In the genomic region with DNA sequence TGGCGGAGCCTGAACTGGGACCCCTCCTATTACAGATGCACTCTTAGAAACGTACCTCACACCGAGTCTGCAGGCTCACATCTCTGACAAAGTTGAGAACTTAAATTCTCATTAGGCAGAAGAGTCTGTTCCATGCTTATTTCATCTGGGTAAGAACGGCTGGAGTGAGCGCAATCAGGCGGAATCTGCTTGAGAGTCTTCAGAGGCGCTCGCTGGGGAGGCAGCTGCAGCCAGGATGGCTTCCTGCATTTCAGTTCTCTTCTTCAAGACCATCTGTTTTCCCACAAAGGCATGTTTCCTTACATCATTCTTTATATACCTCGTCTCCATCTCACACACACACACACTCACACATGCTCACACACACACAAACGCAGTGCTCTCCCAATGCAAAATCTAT, we compare ENCODE assay signal across 26 cellular contexts.
"Had no signal": no experiment of that assay in that cellular context is flagged by ENCODE, and none has a peak within 500 bp of the region (broad histone marks: within the 10 kb centered on the region; RNA-seq: fewer than 3 reads in every experiment).

No MANE protein-coding gene starts in this region.

- H3K27ac ChIP-seq: colonic mucosa, epithelial cell of prostate, esophagus squamous epithelium, gastrocnemius medialis, heart right ventricle, lower lobe of right lung had no signal

- H3K27me3 ChIP-seq: colonic mucosa, gastrocnemius medialis had no signal

- DNase-seq: colonic mucosa; cortex of kidney; effector CD8-positive, alpha-beta T cell; effector memory CD8-positive, alpha-beta T cell; endodermal cell; erythroblast; esophagus squamous epithelium; foreskin fibroblast; foreskin melanocyte; gastrocnemius medialis; glutamatergic neuron; head of caudate nucleus; heart right ventricle; hippocampal formation; islet precursor cell; kidney; kidney glomerular epithelial cell; left colon; left ventricle myocardium superior; lower lobe of right lung; mesenchymal stem cell; mucosa of descending colon; naive B cell had no signal

- H3K4me1 ChIP-seq: colonic mucosa, esophagus squamous epithelium, gastrocnemius medialis, heart right ventricle, lower lobe of right lung had no signal

- H3K4me3 ChIP-seq: colonic mucosa, esophagus squamous epithelium, gastrocnemius medialis, heart right ventricle, lower lobe of right lung, mucosa of descending colon had no signal

- ATAC-seq: effector memory CD8-positive, alpha-beta T cell; esophagus mucosa; gastrocnemius medialis; heart right ventricle; left colon; left lobe of liver; left ventricle myocardium superior; lower lobe of right lung; mucosa of descending colon had no signal

- H3K36me3 ChIP-seq: colonic mucosa, esophagus squamous epithelium, gastrocnemius medialis, heart right ventricle, lower lobe of right lung had no signal

- H3K9me3 ChIP-seq: colonic mucosa, esophagus squamous epithelium, gastrocnemius medialis, lower lobe of right lung, mucosa of descending colon had no signal
